ENCODE assay signal across 8 cellular contexts in the genomic region with DNA sequence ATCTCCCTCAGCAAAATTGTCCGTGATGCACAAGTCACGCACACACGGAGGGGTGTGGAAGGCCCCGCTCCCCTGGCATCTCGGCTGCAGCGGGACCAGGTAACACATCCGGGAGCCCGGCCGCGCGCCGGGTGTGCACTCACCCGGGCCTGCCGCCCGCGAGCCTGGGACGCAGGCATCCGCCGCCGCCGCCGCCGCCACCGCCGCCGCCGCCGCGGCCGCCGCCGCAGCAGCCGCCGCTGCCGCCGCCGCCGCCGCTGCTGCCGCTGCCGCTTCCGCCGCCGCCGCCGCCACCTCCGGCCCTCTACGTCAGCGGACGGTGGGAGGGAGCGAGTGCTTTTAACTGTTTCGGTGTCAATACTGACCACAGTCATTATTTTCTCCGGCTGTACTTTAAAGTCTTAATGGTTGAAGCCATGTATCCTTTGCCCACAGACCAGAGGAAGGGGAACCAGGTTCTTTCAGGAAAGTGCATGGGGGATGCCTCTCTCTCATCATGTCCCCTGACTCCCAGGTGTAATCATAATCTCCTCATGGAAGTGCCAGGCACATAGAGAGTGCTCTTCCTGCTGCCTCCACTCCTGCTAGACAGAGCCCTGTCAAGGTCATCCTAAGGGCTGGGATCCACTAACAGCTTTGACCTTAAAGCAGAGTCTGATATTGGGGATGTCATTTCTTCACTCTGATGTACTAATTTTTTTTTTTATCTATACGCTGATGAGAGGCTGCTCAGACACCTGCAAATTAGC. TPM values are rescaled to one million over a fixed set of nuclear protein-coding genes. Genes with fewer than 3 reads are reported as not detected.
A peak's percentile ranks its signal among the peaks of the same experiment; 100 is the strongest.
DNase-seq lines count a peak whose midpoint lies in the region; ATAC-seq, FAIRE-seq and TF ChIP-seq lines count a peak whose summit lies in the region.

No MANE protein-coding gene starts in this region.

- no peaks in the 10 kb centered on the region for H3K9me3 ChIP-seq in T-helper 17 cell (ENCODE audit: control insufficient read depth, low read length, poor library complexity, severe bottlenecking)

- peak overlapping the region; percentile 81 for H3K4me3 Mint-ChIP-seq in T-helper 17 cell

- no peaks in the 10 kb centered on the region for H3K27me3 Mint-ChIP-seq in T-helper 17 cell

- no peaks in the 10 kb centered on the region for H3K27me3 ChIP-seq in bronchial epithelial cell (ENCODE audit: control insufficient read depth, insufficient read depth, low read length)

- DNase-seq in AG08396 (ENCODE audit: low spot score) (peak; percentile 31), T-helper 17 cell (peak in 2 of 3 donors; percentile 4 to 7), bronchial epithelial cell (ENCODE audit: low read depth) (no peak), left colon (peak in 1 of 2 donors; percentile 51), NK-92 (lab: John Stamatoyannopoulos, UW; ENCODE audit: unreplicated experiment) (no peak)
- DNase-seq in stimulated activated CD4-positive, alpha-beta T cell treated with anti-CD3 and anti-CD28 coated beads, Interleukin-2, amount 100 ng/mL, for 4 hours (ENCODE audit: low read depth), result peak; percentile 6

- intact Hi-C loops in left colon (cut with DNase I, micrococcal nuclease), result no loop called here

- no peaks in the 10 kb centered on the region for H3K36me3 ChIP-seq in bronchial epithelial cell (ENCODE audit: control insufficient read depth, insufficient read depth, low read length)

- H3K36me3 Mint-ChIP-seq in T-helper 17 cell (ENCODE audit: low read depth), result no peaks in the 10 kb centered on the region

- peak overlapping the region; percentile 38 for H3K4me3 ChIP-seq in bronchial epithelial cell (ENCODE audit: low read depth, low read length)

- ATAC-seq in GM18909 (IDR thresholded peaks at IDR 0.05; ENCODE audit: poor library complexity, unreplicated experiment) (peak; percentile 88), HG03439 (IDR thresholded peaks at IDR 0.05; ENCODE audit: unreplicated experiment) (peak; percentile 82), T-helper 17 cell (peak; percentile 58), left colon (peak; percentile 75)

- H3K4me1 Mint-ChIP-seq in T-helper 17 cell, result peaks cover 5% of the 10 kb centered on the region

- TF ChIP-seq CTCF in bronchial epithelial cell (IDR thresholded peaks at IDR 0.05; ENCODE audit: insufficient read depth, low read length, severe bottlenecking), result no peak

- H3K27ac Mint-ChIP-seq in T-helper 17 cell, result peak overlapping the region; percentile 39

- no peak for FAIRE-seq in bronchial epithelial cell (lab: Jason Lieb, UNC)

RNA-seq across cellular contexts. Expression of gene MAGEE2, which starts 38.0 kb away (rescaled TPM):
- total RNA-seq in T-helper 17 cell, result not detected
- total RNA-seq in bronchial epithelial cell, result not detected in 2 replicates
- total RNA-seq in left colon, result not detected

Comparison
In these comparisons a context has a peak if more than half of its experiments do, and no peak if none do; other contexts are left out.
1. DNase-seq: peak in AG08396 (single experiment), T-helper 17 cell (2 of 3) and stimulated activated CD4-positive, alpha-beta T cell treated with anti-CD3 and anti-CD28 coated beads, Interleukin-2, amount 100 ng/mL, for 4 hours (single experiment); none in bronchial epithelial cell (single experiment) and NK-92 (single experiment).
2. Peak in every context shown above with its lines, with median percentiles within 50 percentile points of each other: ATAC-seq.